Comparison of ENCODE assay signal across 23 cellular contexts in genomic region chr21:35641271-35642016, GRCh38.
A peak's percentile ranks its signal among the peaks of the same experiment; 100 is the strongest.
DNase-seq lines count a peak whose midpoint lies in the region; ATAC-seq and TF ChIP-seq lines count a peak whose summit lies in the region.
"Had no signal": no experiment of that assay in that cellular context is flagged by ENCODE, and none has a peak within 500 bp of the region (broad histone marks: within the 10 kb centered on the region; RNA-seq: fewer than 3 reads in every experiment).

No MANE protein-coding gene starts in this region.

- H3K9me3 ChIP-seq in mesenchymal stem cell (ENCODE audit: control insufficient read depth, low read length): no peaks in the 10 kb centered on the region
- H3K9me3 ChIP-seq in esophagus squamous epithelium: no peaks in the 10 kb centered on the region
- H3K9me3 ChIP-seq: adrenal gland, BE2C, thyroid gland had no signal

- peak overlapping the region; percentile 52 for H3K9ac ChIP-seq in mesenchymal stem cell (ENCODE audit: low read length)

- H3K4me1 Mint-ChIP-seq in HFFc6 (ENCODE audit: low read depth): peaks cover 84% of the 10 kb centered on the region

- no peak overlapping the region for H3K23ac ChIP-seq in mesenchymal stem cell (ENCODE audit: low read length in 2 of 2)

- H3K36me3 ChIP-seq in mesenchymal stem cell (ENCODE audit: control insufficient read depth in 1 of 2, insufficient read depth in 2 of 2, low read depth in 1 of 2, low read length in 2 of 2): no peaks in the 10 kb centered on the region
- no peaks in the 10 kb centered on the region for H3K36me3 ChIP-seq in esophagus squamous epithelium
- H3K36me3 ChIP-seq: adrenal gland, BE2C, thyroid gland had no signal

- peaks cover 17% of the 10 kb centered on the region for H3K36me3 Mint-ChIP-seq in HFFc6 (ENCODE audit: low read depth)
- H3K36me3 Mint-ChIP-seq: activated CD4-positive, alpha-beta memory T cell treated with anti-CD3 and anti-CD28 coated beads for 36 hours had no signal

- H4K91ac ChIP-seq in mesenchymal stem cell (ENCODE audit: low read length): no peak overlapping the region

- H2AFZ ChIP-seq in mesenchymal stem cell (ENCODE audit: low read depth, low read length): no peak overlapping the region

- no peak overlapping the region for H2BK12ac ChIP-seq in mesenchymal stem cell (ENCODE audit: low read length in 2 of 2)

- H3K4me2 ChIP-seq in mesenchymal stem cell (ENCODE audit: low read length, poor library complexity, severe bottlenecking): no peak overlapping the region

- H3K4me3 Mint-ChIP-seq in HFFc6: peak overlapping the region; percentile 27
- H3K4me3 Mint-ChIP-seq: activated CD4-positive, alpha-beta memory T cell treated with anti-CD3 and anti-CD28 coated beads for 36 hours had no signal

- H2BK15ac ChIP-seq in mesenchymal stem cell (ENCODE audit: low read depth, poor library complexity, severe bottlenecking): no peak overlapping the region

- no peak overlapping the region for H3K18ac ChIP-seq in mesenchymal stem cell (ENCODE audit: low read depth in 1 of 2, low read length in 2 of 2)

- peaks cover 10% of the 10 kb centered on the region for H3K9me3 Mint-ChIP-seq in HFFc6
- H3K9me3 Mint-ChIP-seq: activated CD4-positive, alpha-beta memory T cell treated with anti-CD3 and anti-CD28 coated beads for 36 hours had no signal

- no peak overlapping the region for H2AK5ac ChIP-seq in mesenchymal stem cell (ENCODE audit: low read length, severe bottlenecking)

- H3K4ac ChIP-seq in mesenchymal stem cell (ENCODE audit: low read depth in 1 of 2, low read length in 2 of 2): no peak overlapping the region

- peak; percentile 72 for DNase-seq in AG08395 (ENCODE audit: low spot score)
- peak; percentile 68 for DNase-seq in HFFc6
- peak; percentile 24 for DNase-seq in choroid plexus epithelial cell (ENCODE audit: low read depth)
- no peak for DNase-seq in mesenchymal stem cell
- no peak for DNase-seq in esophagus squamous epithelium (lab: John Stamatoyannopoulos, UW)
- no peak for DNase-seq in SKM-1 treated with dmso at 0.1 percent for 144 hours (lab: John Stamatoyannopoulos, UW; ENCODE audit: unreplicated experiment)
- DNase-seq in NCI-H774 (lab: John Stamatoyannopoulos, UW): no peak
- DNase-seq: activated CD4-positive, alpha-beta memory T cell treated with anti-CD3 and anti-CD28 coated beads for 36 hours; activated CD4-positive, CD25-positive, alpha-beta regulatory T cell; activated gamma-delta T cell; adrenal gland; BE2C; caudate nucleus; COR-L47; DMS79 treated with DMSO at 0.1 percent for 48 hours; mammary epithelial cell; stimulated activated CD4-positive, alpha-beta T cell treated with anti-CD3 and anti-CD28 coated beads, Interleukin-2, amount 100 ng/mL, for 48 hours; stimulated activated naive CD4-positive, alpha-beta T cell; T-helper 9 cell; thyroid gland had no signal

- TF ChIP-seq CTCF in HFFc6 (IDR thresholded peaks at IDR 0.05) (no peak), choroid plexus epithelial cell (conservative IDR thresholded peaks at IDR 0.05; ENCODE audit: low read depth, low read length) (no peak), esophagus squamous epithelium (IDR thresholded peaks at IDR 0.05) (no peak)

- H3K79me1 ChIP-seq in mesenchymal stem cell (replicated peaks; ENCODE audit: low read length, poor library complexity, severe bottlenecking): no peaks in the 10 kb centered on the region

- H3K4me1 ChIP-seq in mesenchymal stem cell (ENCODE audit: control insufficient read depth, insufficient read depth, low read depth, low read length) (no peaks in the 10 kb centered on the region), esophagus squamous epithelium (no peaks in the 10 kb centered on the region)
- H3K4me1 ChIP-seq: adrenal gland, BE2C, thyroid gland had no signal

- no peak overlapping the region for H3K4me3 ChIP-seq in choroid plexus epithelial cell (ENCODE audit: low read depth, low read length)
- no peak overlapping the region for H3K4me3 ChIP-seq in mesenchymal stem cell (ENCODE audit: insufficient read depth in 1 of 2, low read depth in 1 of 2, low read length in 2 of 2)
- H3K4me3 ChIP-seq in esophagus squamous epithelium: no peak overlapping the region
- H3K4me3 ChIP-seq: adrenal gland, thyroid gland had no signal

- no peak for TF ChIP-seq POLR2A in esophagus squamous epithelium (IDR thresholded peaks at IDR 0.05)

- intact Hi-C loops in esophagus squamous epithelium (cut with DNase I): no loop called here

- no peaks in the 10 kb centered on the region for H3K27me3 Mint-ChIP-seq in HFFc6 (ENCODE audit: insufficient read depth)

- H3K27ac Mint-ChIP-seq in HFFc6: peak overlapping the region; percentile 88
- H3K27ac Mint-ChIP-seq: activated CD4-positive, alpha-beta memory T cell treated with anti-CD3 and anti-CD28 coated beads for 36 hours had no signal

- no peak overlapping the region for H3K14ac ChIP-seq in mesenchymal stem cell (ENCODE audit: low read length in 2 of 2)

- no peak overlapping the region for H4K8ac ChIP-seq in mesenchymal stem cell (ENCODE audit: low read length)

- H3K27me3 ChIP-seq in mesenchymal stem cell (ENCODE audit: control insufficient read depth in 1 of 2, insufficient read depth in 1 of 2, low read length in 2 of 2) (no peaks in the 10 kb centered on the region), esophagus squamous epithelium (peaks cover 0 to 5% (median 0%) of the 10 kb centered on the region in 4 donors)
- H3K27me3 ChIP-seq: adrenal gland, BE2C, thyroid gland had no signal

- H3K27ac ChIP-seq in mesenchymal stem cell (ENCODE audit: low read length, poor library complexity, severe bottlenecking) (no peak overlapping the region), esophagus squamous epithelium (no peak overlapping the region)
- H3K27ac ChIP-seq: 22Rv1, adrenal gland, epithelial cell of prostate, thyroid gland had no signal

- no peak overlapping the region for H2BK120ac ChIP-seq in mesenchymal stem cell (ENCODE audit: low read depth, low read length)

- ATAC-seq in GM19467 (IDR thresholded peaks at IDR 0.05; ENCODE audit: unreplicated experiment): no peak

- 100% methylated on average over 2 of the region's 4 CpGs for WGBS in mesenchymal stem cell
- 74 to 79% methylated on average over 3 to 4 of the region's 4 CpGs for WGBS in esophagus squamous epithelium, 2 donors

- H2BK5ac ChIP-seq in mesenchymal stem cell (ENCODE audit: low read depth, low read length, poor library complexity, severe bottlenecking): no peak overlapping the region

Comparison
In these comparisons a context has a peak if more than half of its experiments do, and no peak if none do; other contexts are left out.
1. DNase-seq: peak in AG08395 (single experiment), HFFc6 (single experiment) and choroid plexus epithelial cell (single experiment); none in mesenchymal stem cell (single experiment), esophagus squamous epithelium (single experiment), SKM-1 treated with dmso at 0.1 percent for 144 hours (single experiment) and NCI-H774 (single experiment).